Comparison of ENCODE assay signal across 13 cellular contexts in genomic region chr2:78351208-78351607, GRCh38.
DNase-seq lines count a peak whose midpoint lies in the region; ATAC-seq, FAIRE-seq and TF ChIP-seq lines count a peak whose summit lies in the region.
"Had no signal": no experiment of that assay in that cellular context is flagged by ENCODE, and none has a peak within 500 bp of the region (broad histone marks: within the 10 kb centered on the region; RNA-seq: fewer than 3 reads in every experiment).

No MANE protein-coding gene starts in this region.

- H3K27me3 ChIP-seq in MG63, result no peaks in the 10 kb centered on the region
- H3K27me3 ChIP-seq: heart right ventricle had no signal

- no peaks in the 10 kb centered on the region for H3K9me3 ChIP-seq in MG63

- no peaks in the 10 kb centered on the region for H3K36me3 ChIP-seq in MG63
- H3K36me3 ChIP-seq: heart right ventricle had no signal

- H3K4me3 ChIP-seq in fibroblast of pulmonary artery (replicated peaks; ENCODE audit: low read depth, low read length) (no peak overlapping the region), MG63 (no peak overlapping the region)
- H3K4me3 ChIP-seq: heart right ventricle had no signal

- DNase-seq in H4 (ENCODE audit: low spot score), result peak; percentile 11
- peak; percentile 21 for DNase-seq in OCI-M1 (lab: John Stamatoyannopoulos, UW)
- DNase-seq in fibroblast of pulmonary artery (ENCODE audit: low read depth), result peak; percentile 1
- no peak for DNase-seq in MG63
- DNase-seq in C1 segment of cervical spinal cord (lab: John Stamatoyannopoulos, UW), result no peak
- DNase-seq: CD8-positive, alpha-beta T cell; heart right ventricle; MM.1S; T1000 had no signal

- FAIRE-seq in A204.1 (lab: Jason Lieb, UNC), result peak; percentile 96
- FAIRE-seq: colon had no signal

- no peak for ATAC-seq in GM18498 (IDR thresholded peaks at IDR 0.05; ENCODE audit: unreplicated experiment)
- ATAC-seq in GM21390 (IDR thresholded peaks at IDR 0.05; ENCODE audit: unreplicated experiment), result no peak
- ATAC-seq: CD8-positive, alpha-beta T cell; heart right ventricle had no signal

- no peak for TF ChIP-seq CTCF in fibroblast of pulmonary artery (IDR thresholded peaks at IDR 0.05; ENCODE audit: low read length, missing control alignments)

Comparison
In these comparisons a context has a peak if more than half of its experiments do, and no peak if none do; other contexts are left out.
1. DNase-seq: peak in H4 (single experiment), OCI-M1 (single experiment) and fibroblast of pulmonary artery (single experiment); none in MG63 (single experiment) and C1 segment of cervical spinal cord (0 of 14).